In the genomic region with DNA sequence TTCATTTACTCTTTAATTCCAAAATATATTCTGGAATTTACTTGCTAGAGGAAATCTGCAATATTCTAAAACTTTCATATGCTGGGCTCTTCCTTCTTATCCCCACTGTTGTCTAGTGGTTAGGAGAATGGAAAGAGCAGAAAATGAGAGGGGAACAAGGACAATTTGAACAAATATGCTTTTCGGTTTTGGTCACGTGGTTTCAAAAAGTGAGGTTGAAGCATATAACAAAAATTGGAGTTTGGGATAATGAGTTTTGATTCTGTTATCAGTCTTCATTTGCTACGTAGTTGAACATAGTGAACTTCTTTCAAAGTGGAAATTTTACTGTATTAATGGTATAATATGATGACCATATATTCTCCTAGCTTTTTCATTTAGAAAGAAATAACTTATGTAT, we compare ENCODE assay signal across 24 cellular contexts.
"Had no signal": no experiment of that assay in that cellular context is flagged by ENCODE, and none has a peak within 500 bp of the region (broad histone marks: within the 10 kb centered on the region; RNA-seq: fewer than 3 reads in every experiment).

No MANE protein-coding gene starts in this region.

- DNase-seq: colonic mucosa; cortex of kidney; effector CD8-positive, alpha-beta T cell; foreskin keratinocyte; heart left ventricle; hypothalamus; immature natural killer cell; islet precursor cell; kidney; kidney glomerular epithelial cell; left cardiac atrium; left lung; left ventricle myocardium superior; lower lobe of right lung; mesenchymal stem cell; mucosa of descending colon; naive B cell had no signal

- H3K4me3 Mint-ChIP-seq: dendritic cell treated with granulocyte-macrophage colony-stimulating factor and Interleukin-4, amounts not matched to agents 40 ng/mL and 50 ng/mL, for 4 days; immature natural killer cell; mesothelial cell of epicardium; naive B cell had no signal

- H3K9me3 ChIP-seq: colonic mucosa, esophagus muscularis mucosa, gastroesophageal sphincter, lower lobe of right lung, mucosa of descending colon had no signal

- H3K36me3 Mint-ChIP-seq: immature natural killer cell, naive B cell had no signal

- H3K27me3 ChIP-seq: colonic mucosa, esophagus muscularis mucosa, foreskin keratinocyte, gastroesophageal sphincter, heart left ventricle, hepatocyte, left lung had no signal

- H3K27me3 Mint-ChIP-seq: dendritic cell treated with granulocyte-macrophage colony-stimulating factor and Interleukin-4, amounts not matched to agents 40 ng/mL and 50 ng/mL, for 4 days; naive B cell had no signal

- H3K27ac Mint-ChIP-seq: dendritic cell treated with granulocyte-macrophage colony-stimulating factor and Interleukin-4, amounts not matched to agents 40 ng/mL and 50 ng/mL, for 4 days; immature natural killer cell; mesothelial cell of epicardium; naive B cell had no signal

- H2AFZ ChIP-seq: hepatocyte had no signal

- FAIRE-seq: endothelial cell of umbilical vein, frontal cortex, kidney had no signal

- H3K79me2 ChIP-seq: hepatocyte had no signal

- ATAC-seq: foreskin keratinocyte, gastroesophageal sphincter, heart left ventricle, left cardiac atrium, left lung, left ventricle myocardium superior, lower lobe of right lung, mucosa of descending colon had no signal

- H3K4me3 ChIP-seq: colonic mucosa, esophagus muscularis mucosa, gastroesophageal sphincter, heart left ventricle, hepatocyte, left lung, lower lobe of right lung, mucosa of descending colon had no signal

- H3K36me3 ChIP-seq: colonic mucosa, esophagus muscularis mucosa, gastroesophageal sphincter, heart left ventricle, left lung, lower lobe of right lung had no signal

- H3K4me1 ChIP-seq: colonic mucosa, esophagus muscularis mucosa, foreskin keratinocyte, gastroesophageal sphincter, heart left ventricle, left lung, lower lobe of right lung had no signal

- H3K27ac ChIP-seq: colonic mucosa, esophagus muscularis mucosa, foreskin keratinocyte, gastroesophageal sphincter, heart left ventricle, hepatocyte, left lung, lower lobe of right lung had no signal

- H3K4me1 Mint-ChIP-seq: immature natural killer cell, naive B cell had no signal

- H3K4me2 ChIP-seq: hepatocyte had no signal
